Comparison of ENCODE assay signal across 12 cellular contexts in the genomic region with DNA sequence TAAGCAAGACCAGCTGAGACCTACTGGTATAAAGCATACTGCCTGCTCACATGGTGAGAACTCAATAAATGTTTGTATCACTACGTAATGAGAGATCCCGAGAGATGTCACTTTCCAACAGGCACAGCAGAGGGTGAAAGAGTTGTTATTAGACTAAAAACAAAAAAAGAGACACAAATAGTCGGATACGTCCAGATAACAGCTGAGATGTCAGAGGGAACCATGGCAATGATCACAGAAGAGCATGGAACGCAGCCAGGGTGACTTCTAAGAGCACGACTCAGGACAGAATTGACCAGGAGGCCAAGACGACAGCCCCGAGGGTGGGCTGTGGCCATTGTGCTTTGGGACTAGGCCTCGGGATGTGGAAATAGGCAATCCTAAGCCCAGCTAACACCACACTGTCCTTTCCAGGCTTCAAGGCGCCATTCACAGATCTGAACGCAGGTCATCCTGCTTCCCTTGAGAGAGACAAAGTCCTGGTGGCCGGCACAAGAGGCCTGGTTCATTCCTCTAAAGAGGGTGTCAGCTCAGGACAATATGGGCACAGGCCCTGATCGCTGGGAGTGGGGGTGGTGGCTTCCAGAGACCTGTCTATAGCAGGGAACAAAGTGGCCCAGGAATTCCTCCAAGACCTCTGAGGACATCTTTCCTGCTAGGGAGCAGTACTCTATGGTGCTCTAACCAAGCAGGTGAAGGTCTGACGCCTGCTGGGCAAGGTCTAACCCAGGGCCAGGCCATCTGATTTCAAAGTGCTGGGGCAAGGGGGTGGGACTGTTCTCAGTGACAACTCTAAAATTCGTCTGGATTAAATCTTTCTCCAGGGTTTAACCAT. TPM values are rescaled to one million over a fixed set of nuclear protein-coding genes. Genes with fewer than 3 reads are reported as not detected.
A peak's percentile ranks its signal among the peaks of the same experiment; 100 is the strongest.
DNase-seq lines count a peak whose midpoint lies in the region; ATAC-seq and TF ChIP-seq lines count a peak whose summit lies in the region.
"Had no signal": no experiment of that assay in that cellular context is flagged by ENCODE, and none has a peak within 500 bp of the region (broad histone marks: within the 10 kb centered on the region; RNA-seq: fewer than 3 reads in every experiment).

No MANE protein-coding gene starts in this region.

- CTCF ChIA-PET in CD4-positive, alpha-beta T cell (lab: Charles Lee): interaction anchor here (1.7 to 2.0 kb wide), 2 partner anchors 27 kb away, joined by 8 to 18 read pairs; no protein-coding TSS in a partner anchor

- no peaks in the 10 kb centered on the region for H3K27me3 Mint-ChIP-seq in CD4-positive, alpha-beta T cell
- H3K27me3 Mint-ChIP-seq in neural progenitor cell (ENCODE audit: insufficient read depth, low read depth): peaks cover 4% of the 10 kb centered on the region
- H3K27me3 Mint-ChIP-seq: activated naive CD4-positive, alpha-beta T cell treated with anti-CD3 and anti-CD28 coated beads, Interleukin-2, amount 50 U/mL, for 24 hours had no signal

- H3K9me3 ChIP-seq in CD4-positive, alpha-beta T cell (ENCODE audit: control insufficient read depth, low read length): no peaks in the 10 kb centered on the region
- no peaks in the 10 kb centered on the region for H3K9me3 ChIP-seq in neural progenitor cell (ENCODE audit: low read depth)
- H3K9me3 ChIP-seq: SJSA1 had no signal

- peak overlapping the region; percentile 17 for H3K4me2 ChIP-seq in neural progenitor cell

- DNase-seq in CD4-positive, alpha-beta T cell: no peak
- DNase-seq in dermis microvascular lymphatic vessel endothelial cell (ENCODE audit: low read depth in 2 of 2) (peak; percentile 47), neural progenitor cell (ENCODE audit: low spot score) (no peak), ACHN (no peak), dedifferentiated amniotic fluid mesenchymal stem cell (ENCODE audit: extremely low spot score) (no peak)
- DNase-seq: activated CD4-positive, alpha-beta T cell treated with anti-CD3 and anti-CD28 coated beads for 4 hours; CD8-positive, alpha-beta T cell; NCI-H524 had no signal

- intact Hi-C loops in CD4-positive, alpha-beta T cell (cut with DNase I, micrococcal nuclease): no loop called here

- H3K4me3 ChIP-seq in neural progenitor cell: no peak overlapping the region
- H3K4me3 ChIP-seq: SJSA1 had no signal

- ATAC-seq in CD4-positive, alpha-beta T cell (ENCODE audit: poor library complexity): no peak
- no peak for ATAC-seq in GM21529 (IDR thresholded peaks at IDR 0.05; ENCODE audit: unreplicated experiment)
- ATAC-seq: CD8-positive, alpha-beta T cell had no signal

- H3K27me3 ChIP-seq in CD4-positive, alpha-beta T cell (ENCODE audit: control insufficient read depth, insufficient read depth, low read length): no peaks in the 10 kb centered on the region
- H3K27me3 ChIP-seq in neural progenitor cell: no peaks in the 10 kb centered on the region
- H3K27me3 ChIP-seq: SJSA1 had no signal

- peaks cover 78% of the 10 kb centered on the region for H3K79me2 ChIP-seq in neural progenitor cell (ENCODE audit: low read depth)

- peak overlapping the region; percentile 47 for H3K27ac Mint-ChIP-seq in CD4-positive, alpha-beta T cell
- H3K27ac Mint-ChIP-seq in neural progenitor cell: peak overlapping the region; percentile 13
- H3K27ac Mint-ChIP-seq: CD8-positive, alpha-beta T cell had no signal

- peaks cover 70% of the 10 kb centered on the region for H3K4me1 Mint-ChIP-seq in CD4-positive, alpha-beta T cell (ENCODE audit: low read depth)
- H3K4me1 Mint-ChIP-seq in neural progenitor cell: peaks cover 56% of the 10 kb centered on the region

- peaks cover 50% of the 10 kb centered on the region for H3K4me1 ChIP-seq in neural progenitor cell

- H3K27ac ChIP-seq in CD4-positive, alpha-beta T cell (ENCODE audit: low read depth, low read length): no peak overlapping the region
- no peak overlapping the region for H3K27ac ChIP-seq in neural progenitor cell
- H3K27ac ChIP-seq: HL-60, SJSA1 had no signal

- H3K4me3 Mint-ChIP-seq in CD4-positive, alpha-beta T cell: peak overlapping the region; percentile 54
- peak overlapping the region; percentile 12 for H3K4me3 Mint-ChIP-seq in neural progenitor cell

- peaks cover 50% of the 10 kb centered on the region for H4K20me1 ChIP-seq in neural progenitor cell (ENCODE audit: low read depth)

- in situ Hi-C loops in ACHN (cut with HindIII; ENCODE audit: low pct_ligation_motif_present, low pct_unique_long_range_greater_than_20kb, low sequenced_read_pairs): no loop called here

- H3K36me3 Mint-ChIP-seq in CD4-positive, alpha-beta T cell (ENCODE audit: low read depth): peaks cover 48% of the 10 kb centered on the region
- peaks cover 8% of the 10 kb centered on the region for H3K36me3 Mint-ChIP-seq in neural progenitor cell
- H3K36me3 Mint-ChIP-seq: activated naive CD4-positive, alpha-beta T cell treated with anti-CD3 and anti-CD28 coated beads, Interleukin-2, amount 50 U/mL, for 24 hours had no signal

- peaks cover 60% of the 10 kb centered on the region for H3F3A ChIP-seq in neural progenitor cell (ENCODE audit: low read depth)

- no peak overlapping the region for H3K9ac ChIP-seq in neural progenitor cell

- TF ChIP-seq CTCF in CD4-positive, alpha-beta T cell (IDR thresholded peaks at IDR 0.05): no peak
- TF ChIP-seq CTCF in neural progenitor cell (IDR thresholded peaks at IDR 0.05): no peak

- H3K9me3 Mint-ChIP-seq in CD4-positive, alpha-beta T cell: no peaks in the 10 kb centered on the region
- H3K9me3 Mint-ChIP-seq in neural progenitor cell: no peaks in the 10 kb centered on the region
- H3K9me3 Mint-ChIP-seq: activated naive CD4-positive, alpha-beta T cell treated with anti-CD3 and anti-CD28 coated beads, Interleukin-2, amount 50 U/mL, for 24 hours; CD8-positive, alpha-beta T cell had no signal

- no peaks in the 10 kb centered on the region for H3K36me3 ChIP-seq in neural progenitor cell

- POLR2A ChIA-PET in CD4-positive, alpha-beta T cell (lab: Charles Lee): no interaction called here

- no peak overlapping the region for H2AFZ ChIP-seq in neural progenitor cell (replicated peaks)

RNA-seq across cellular contexts. Expression of gene SH3GL1, which starts 3.2 kb away (rescaled TPM):
- 10 to 100 TPM; 39.3 to 40.9 TPM for total RNA-seq in CD4-positive, alpha-beta T cell
- 50.6 and 85.3 TPM in 2 replicates for total RNA-seq in dermis microvascular lymphatic vessel endothelial cell
- 25.3 and 87.0 TPM in 2 replicates for total RNA-seq in neural progenitor cell (ENCODE audit: low replicate concordance)

RNA-seq across cellular contexts. Expression of gene CHAF1A, which starts 5.3 kb away (rescaled TPM):
- 10 to 100 TPM; 27.5 to 27.8 TPM for total RNA-seq in CD4-positive, alpha-beta T cell
- total RNA-seq in dermis microvascular lymphatic vessel endothelial cell: 8.7 and 11.6 TPM in 2 replicates
- 37.5 and 82.1 TPM in 2 replicates for total RNA-seq in neural progenitor cell (ENCODE audit: low replicate concordance)

RNA-seq across cellular contexts. Expression of gene MPND, which starts 53.8 kb away (rescaled TPM):
- 10 to 100 TPM; 10.3 to 11.0 TPM for total RNA-seq in CD4-positive, alpha-beta T cell
- total RNA-seq in dermis microvascular lymphatic vessel endothelial cell: 5.8 and 8.7 TPM in 2 replicates
- 10.6 and 30.4 TPM in 2 replicates for total RNA-seq in neural progenitor cell (ENCODE audit: low replicate concordance)

RNA-seq across cellular contexts. Expression of gene STAP2, which starts 58.5 kb away (rescaled TPM):
- 1 to 10 TPM; 1.7 to 1.8 TPM for total RNA-seq in CD4-positive, alpha-beta T cell
- total RNA-seq in dermis microvascular lymphatic vessel endothelial cell (28.5 and 38.2 TPM in 2 replicates), neural progenitor cell (ENCODE audit: low replicate concordance) (5.7 and 6.8 TPM in 2 replicates)

Comparison
In these comparisons a context has a peak if more than half of its experiments do, and no peak if none do; other contexts are left out.
1. DNase-seq: peak in dermis microvascular lymphatic vessel endothelial cell (2 of 2); none in CD4-positive, alpha-beta T cell (0 of 10), neural progenitor cell (single experiment), ACHN (single experiment) and dedifferentiated amniotic fluid mesenchymal stem cell (single experiment).